Comparison of ENCODE assay signal across 8 cellular contexts in genomic region chr1:43858324-43858723, GRCh38.
DNase-seq lines count a peak whose midpoint lies in the region; ATAC-seq and TF ChIP-seq lines count a peak whose summit lies in the region.

No MANE protein-coding gene starts in this region.

- intact Hi-C loops in gastrocnemius medialis (cut with DNase I; ENCODE audit: low total_unique reads) = loop anchor here (2.0 kb wide), 1 partner anchor 70 kb away; no protein-coding TSS in a partner anchor

- H3K9me3 ChIP-seq in SK-N-SH (no peaks in the 10 kb centered on the region), gastrocnemius medialis (no peaks in the 10 kb centered on the region)

- no peak overlapping the region for H3K9ac ChIP-seq in SK-N-SH

- no peak for TF ChIP-seq RAD21 in SK-N-SH (IDR thresholded peaks at IDR 0.05; ENCODE audit: low read length)

- DNase-seq in HFF-Myc (ENCODE audit: extremely low read depth, low read depth) (peak; percentile 95), SK-N-SH (peak; percentile 30), glomerular visceral epithelial cell (ENCODE audit: extremely low spot score) (peak; percentile 93), gastrocnemius medialis (peak; percentile 69 to 72)
- no peak for DNase-seq in effector CD8-positive, alpha-beta T cell (lab: John Stamatoyannopoulos, UW)
- DNase-seq in activated CD4-positive, alpha-beta T cell treated with anti-CD3 and anti-CD28 coated beads for 1 hour = no peak
- DNase-seq in stimulated activated CD4-positive, alpha-beta T cell treated with anti-CD3 and anti-CD28 coated beads, Interleukin-1b, Interleukin-23, amount 100 ng/mL, for 48 hours = no peak

- H3K27ac ChIP-seq in SK-N-SH (ENCODE audit: low read depth in 2 of 2, low read length in 1 of 2) (peak overlapping the region; percentile 58 to 70), gastrocnemius medialis (peak overlapping the region; percentile 51 to 71 (median 56))

- peaks cover 53% of the 10 kb centered on the region for H4K20me1 ChIP-seq in SK-N-SH (ENCODE audit: insufficient read depth)

- H3F3A ChIP-seq in SK-N-SH (replicated peaks; ENCODE audit: insufficient read depth) = peaks cover 17% of the 10 kb centered on the region

- WGBS in SK-N-SH (ENCODE audit: low lambda C conversion rate) = 13% methylated on average over 2 of the region's 2 CpGs

- no peaks in the 10 kb centered on the region for H3K27me3 ChIP-seq in SK-N-SH (ENCODE audit: insufficient read depth)
- no peaks in the 10 kb centered on the region for H3K27me3 ChIP-seq in gastrocnemius medialis

- peaks cover 0 to 7% of the 10 kb centered on the region in 2 experiments for H3K36me3 ChIP-seq in SK-N-SH (replicated peaks in 1 of 2; ENCODE audit: control insufficient read depth in 1 of 2, insufficient read depth in 2 of 2, low read length in 1 of 2)
- H3K36me3 ChIP-seq in gastrocnemius medialis = no peaks in the 10 kb centered on the region

- no peaks in the 10 kb centered on the region for H3K9me2 ChIP-seq in SK-N-SH

- H3K79me2 ChIP-seq in SK-N-SH (ENCODE audit: insufficient read depth) = no peaks in the 10 kb centered on the region

- CTCF ChIA-PET in SK-N-SH (lab: Yijun Ruan, JAX) = interaction anchor here (2.5 to 2.6 kb wide), 2 partner anchors 76 to 95 kb away, joined by 13 read pairs; no protein-coding TSS in a partner anchor

- ATAC-seq in gastrocnemius medialis (peak; percentile 63 to 84), GM19324 (IDR thresholded peaks at IDR 0.05; ENCODE audit: low FRiP score, unreplicated experiment) (no peak)

- TF ChIP-seq POLR2A in gastrocnemius medialis (IDR thresholded peaks at IDR 0.05) = no peak

- H3K4me2 ChIP-seq in SK-N-SH = peak overlapping the region; percentile 53; the same call in 1 of the 2 replicates

- TF ChIP-seq CTCF in HFF-Myc (IDR thresholded peaks at IDR 0.05; ENCODE audit: low read depth, low read length, missing control alignments) (no peak), SK-N-SH (IDR thresholded peaks at IDR 0.05) (no peak), gastrocnemius medialis (IDR thresholded peaks at IDR 0.05 in 4 of 5, conservative IDR thresholded peaks at IDR 0.05 in 1 of 5) (no peak)

- no peak overlapping the region for H2AFZ ChIP-seq in SK-N-SH (ENCODE audit: low read depth)

- TF ChIP-seq EP300 in SK-N-SH (IDR thresholded peaks at IDR 0.05; ENCODE audit: borderline replicate concordance in 1 of 2, low read depth in 1 of 2, low read length in 1 of 2) = peak in 1 of 2 experiments; percentile 94; a peak in 3 of 4 replicates

- H3K4me1 ChIP-seq in SK-N-SH (ENCODE audit: control insufficient read depth in 1 of 2, insufficient read depth in 2 of 2, low read depth in 1 of 2, low read length in 1 of 2) = peaks cover 35 to 36% of the 10 kb centered on the region in 2 experiments
- H3K4me1 ChIP-seq in gastrocnemius medialis = peaks cover 15 to 32% of the 10 kb centered on the region in 2 donors

- no peak overlapping the region for H3K4me3 ChIP-seq in HFF-Myc (replicated peaks; ENCODE audit: low read depth, low read length)
- H3K4me3 ChIP-seq in SK-N-SH (ENCODE audit: low read depth in 2 of 2, low read length in 1 of 2) = no peak overlapping the region
- H3K4me3 ChIP-seq in gastrocnemius medialis = no peak overlapping the region

- POLR2A ChIA-PET in SK-N-SH (lab: Yijun Ruan, JAX) = no interaction called here

- in situ Hi-C loops in gastrocnemius medialis (cut with MboI; ENCODE audit: low sequenced_read_pairs in 4 of 4) = no loop called here

TF ChIP-seq in SK-N-SH, 30 proteins besides CTCF, POLR2A, EP300 and RAD21 (continues in another document):
- TF ChIP-seq YY1 (IDR thresholded peaks at IDR 0.05; ENCODE audit: low read depth) (no peak), SMC3 (IDR thresholded peaks at IDR 0.05; ENCODE audit: low read depth, low read length) (no peak), PBX3 (IDR thresholded peaks at IDR 0.05) (peak; percentile 84), NRF1 (IDR thresholded peaks at IDR 0.05; ENCODE audit: low read depth, low read length) (no peak), TCF12 (IDR thresholded peaks at IDR 0.05) (peak; percentile 97), MAX (IDR thresholded peaks at IDR 0.05; ENCODE audit: low read depth) (peak; percentile 98), USF2 (IDR thresholded peaks at IDR 0.05; ENCODE audit: borderline replicate concordance, low read depth, low read length) (no peak), FOSL2 (IDR thresholded peaks at IDR 0.05; ENCODE audit: borderline replicate concordance, low read depth) (peak; percentile 63; the same call in 1 of the 2 replicates), CHD2 (IDR thresholded peaks at IDR 0.05; ENCODE audit: low read length, partially characterized antibody) (no peak), IRF3 (IDR thresholded peaks at IDR 0.05; ENCODE audit: low read depth, low read length) (no peak), JUND (IDR thresholded peaks at IDR 0.05) (peak; percentile 76), RXRA (IDR thresholded peaks at IDR 0.05; ENCODE audit: borderline replicate concordance, low read depth) (peak; percentile 63; the same call in 1 of the 2 replicates), RFX5 (IDR thresholded peaks at IDR 0.05; ENCODE audit: low read length) (no peak), REST (IDR thresholded peaks at IDR 0.05; ENCODE audit: low read depth, low read length) (peak; percentile 64), FOXJ3 (CRISPR knock-in tag; IDR thresholded peaks at IDR 0.05) (no peak), SIN3A (IDR thresholded peaks at IDR 0.05; ENCODE audit: borderline replicate concordance, low read depth, low read length) (peak; percentile 80), NFIC (IDR thresholded peaks at IDR 0.05; ENCODE audit: borderline replicate concordance) (peak; percentile 98), GATA2 (CRISPR knock-in tag; IDR thresholded peaks at IDR 0.05) (no peak), TEAD4 (IDR thresholded peaks at IDR 0.05; ENCODE audit: borderline replicate concordance, insufficient read depth) (peak; percentile 94), USF1 (IDR thresholded peaks at IDR 0.05; ENCODE audit: borderline replicate concordance, low read depth) (peak; percentile 77)

Comparison
In these comparisons a context has a peak if more than half of its experiments do, and no peak if none do; other contexts are left out.
1. DNase-seq: peak in HFF-Myc (single experiment), SK-N-SH (single experiment), glomerular visceral epithelial cell (single experiment) and gastrocnemius medialis (2 of 2); none in effector CD8-positive, alpha-beta T cell (single experiment), activated CD4-positive, alpha-beta T cell treated with anti-CD3 and anti-CD28 coated beads for 1 hour (single experiment) and stimulated activated CD4-positive, alpha-beta T cell treated with anti-CD3 and anti-CD28 coated beads, Interleukin-1b, Interleukin-23, amount 100 ng/mL, for 48 hours (single experiment).